18 cellular contexts compared by ENCODE assay signal in the genomic region with DNA sequence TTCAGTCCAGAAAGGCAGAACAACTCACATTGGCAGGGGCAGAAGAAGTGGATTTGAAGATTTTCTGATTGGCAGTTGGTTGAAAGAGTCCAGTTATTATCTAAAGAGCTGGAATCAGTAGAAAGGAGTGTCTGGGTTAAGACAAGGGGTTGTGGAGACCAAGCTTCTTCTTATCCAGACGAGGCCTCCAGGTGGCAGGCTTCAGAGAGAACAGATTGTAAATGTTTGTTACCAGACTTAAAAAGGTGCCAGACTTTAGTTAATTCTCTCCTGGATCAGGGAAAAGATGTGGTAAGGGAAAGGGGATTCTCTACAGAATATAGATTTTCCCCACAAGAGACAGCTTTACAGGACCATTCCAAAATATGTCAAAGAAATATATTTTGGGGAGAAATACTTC. TPM values are rescaled to one million over a fixed set of nuclear protein-coding genes. Genes with fewer than 3 reads are reported as not detected.
DNase-seq lines count a peak whose midpoint lies in the region; ATAC-seq and TF ChIP-seq lines count a peak whose summit lies in the region.
"Had no signal": no experiment of that assay in that cellular context is flagged by ENCODE, and none has a peak within 500 bp of the region (broad histone marks: within the 10 kb centered on the region; RNA-seq: fewer than 3 reads in every experiment).

No MANE protein-coding gene starts in this region.

- H3K4me3 ChIP-seq in BE2C (ENCODE audit: low read depth, low read length), result no peak overlapping the region
- H3K4me3 ChIP-seq in hepatocyte, result no peak overlapping the region
- H3K4me3 ChIP-seq: BLaER1, dorsolateral prefrontal cortex had no signal

- H3K27ac Mint-ChIP-seq in natural killer cell, result no peak overlapping the region
- H3K27ac Mint-ChIP-seq: activated naive CD8-positive, alpha-beta T cell treated with anti-CD3 and anti-CD28 coated beads, Interleukin-2, amount 50 U/mL, for 24 hours had no signal

- no peaks in the 10 kb centered on the region for H4K20me1 ChIP-seq in hepatocyte (ENCODE audit: insufficient read depth, poor library complexity, severe bottlenecking)
- H4K20me1 ChIP-seq: BLaER1 had no signal

- H3K9me3 ChIP-seq in BE2C (no peaks in the 10 kb centered on the region), hepatocyte (ENCODE audit: low read depth) (peaks cover 4% of the 10 kb centered on the region)

- H3K9me3 Mint-ChIP-seq in natural killer cell, result no peaks in the 10 kb centered on the region

- 26% methylated on average over 1 of the region's 1 CpG for WGBS in hepatocyte (ENCODE audit: low lambda C conversion rate, missing lambda C conversion rate)

- peak; percentile 40 for TF ChIP-seq CTCF in BE2C (IDR thresholded peaks at IDR 0.05; ENCODE audit: low read depth, low read length)
- TF ChIP-seq CTCF in VCaP (conservative IDR thresholded peaks at IDR 0.05), result peak; percentile 70
- peak; percentile 29 for TF ChIP-seq CTCF in hepatocyte (IDR thresholded peaks at IDR 0.05; ENCODE audit: poor library complexity)
- no peak for TF ChIP-seq CTCF in natural killer cell (IDR thresholded peaks at IDR 0.05)

- no peak for ATAC-seq in HG03439 (IDR thresholded peaks at IDR 0.05; ENCODE audit: unreplicated experiment)
- no peak for ATAC-seq in natural killer cell
- no peak for ATAC-seq in GM19467 (IDR thresholded peaks at IDR 0.05; ENCODE audit: unreplicated experiment)
- ATAC-seq: activated naive CD8-positive, alpha-beta T cell treated with anti-CD3 and anti-CD28 coated beads, Interleukin-2, amount 50 U/mL, for 24 hours; activated T-cell treated with anti-CD3 and anti-CD28 coated beads, Interleukin-2, amount 50 U/mL, for 4 hours had no signal

- no peak overlapping the region for H3K4me2 ChIP-seq in hepatocyte
- H3K4me2 ChIP-seq: BLaER1 had no signal

- H3K27me3 ChIP-seq in BE2C, result no peaks in the 10 kb centered on the region
- H3K27me3 ChIP-seq in hepatocyte, result no peaks in the 10 kb centered on the region
- H3K27me3 ChIP-seq: BLaER1, dorsolateral prefrontal cortex had no signal

- intact Hi-C loops in natural killer cell (cut with micrococcal nuclease), result no loop called here

- DNase-seq in BE2C, result no peak
- DNase-seq in HT-29 (ENCODE audit: low spot score), result peak; percentile 9
- DNase-seq in hepatocyte (ENCODE audit: low spot score), result peak; percentile 32
- DNase-seq in natural killer cell, result no peak
- DNase-seq in stimulated activated naive CD4-positive, alpha-beta T cell treated with Interleukin-2 at 50 U/mL for 16 hours (lab: John Stamatoyannopoulos, UW), result no peak
- DNase-seq: activated CD4-positive, alpha-beta T cell treated with anti-CD3 and anti-CD28 coated beads for 1 hour; activated naive CD8-positive, alpha-beta T cell treated with anti-CD3 and anti-CD28 coated beads, Interleukin-2, amount 50 U/mL, for 24 hours; activated T-cell treated with anti-CD3 and anti-CD28 coated beads, Interleukin-2, amount 50 U/mL, for 4 hours; dorsolateral prefrontal cortex; HCEC 1CT; kidney glomerular epithelial cell; naive B cell; NCI-H1105 treated with DMSO at 0.1 percent for 48 hours; NCI-H526 had no signal

- H3K9me2 ChIP-seq in hepatocyte (replicated peaks; ENCODE audit: insufficient read depth), result no peaks in the 10 kb centered on the region

- H3K36me3 Mint-ChIP-seq in natural killer cell, result no peaks in the 10 kb centered on the region

- no peak overlapping the region for H3K4me3 Mint-ChIP-seq in natural killer cell
- H3K4me3 Mint-ChIP-seq: activated naive CD8-positive, alpha-beta T cell treated with anti-CD3 and anti-CD28 coated beads, Interleukin-2, amount 50 U/mL, for 24 hours; activated T-cell treated with anti-CD3 and anti-CD28 coated beads, Interleukin-2, amount 50 U/mL, for 4 hours; naive B cell had no signal

- peaks cover 10% of the 10 kb centered on the region for H3K4me1 ChIP-seq in BE2C
- H3K4me1 ChIP-seq in hepatocyte (ENCODE audit: insufficient read depth), result peaks cover 14% of the 10 kb centered on the region

- H3K27ac ChIP-seq in VCaP (no peak overlapping the region; the same call in 1 of the 2 replicates), hepatocyte (no peak overlapping the region)
- H3K27ac ChIP-seq: BLaER1, dorsolateral prefrontal cortex had no signal

- H3K36me3 ChIP-seq in BE2C (no peaks in the 10 kb centered on the region), hepatocyte (replicated peaks; ENCODE audit: insufficient read depth, low read depth) (no peaks in the 10 kb centered on the region)
- H3K36me3 ChIP-seq: BLaER1 had no signal

- H3K4me1 Mint-ChIP-seq in natural killer cell, result peaks cover 0 to 4% of the 10 kb centered on the region in 2 donors
- H3K4me1 Mint-ChIP-seq: activated naive CD8-positive, alpha-beta T cell treated with anti-CD3 and anti-CD28 coated beads, Interleukin-2, amount 50 U/mL, for 24 hours; naive B cell had no signal

- H2AFZ ChIP-seq in hepatocyte, result no peak overlapping the region

- H3K79me2 ChIP-seq in hepatocyte, result no peaks in the 10 kb centered on the region

- H3K27me3 Mint-ChIP-seq in natural killer cell (ENCODE audit: low read depth in 2 of 2), result peaks cover 23 to 27% of the 10 kb centered on the region in 2 donors

RNA-seq across cellular contexts. Expression of a gene that starts 36.7 kb away (rescaled TPM):
- polyA plus RNA-seq in BE2C (2012; ENCODE audit: insufficient read depth, insufficient read length, low read depth), result not detected
- 1.9 and 2.3 TPM in 2 replicates for total RNA-seq in HT-29 (2014; rRNA removed; shearing (Covaris generic))
- total RNA-seq in hepatocyte, result 1.8 and 7.3 TPM in 2 replicates
- 1.6 and 4.6 TPM in 2 replicates for polyA plus RNA-seq in hepatocyte
- 1 to 10 TPM; 4.9 to 9.5 (median 8.3) TPM for total RNA-seq in natural killer cell

Comparison
In these comparisons a context has a peak if more than half of its experiments do, and no peak if none do; other contexts are left out.
1. DNase-seq: peak in HT-29 (single experiment) and hepatocyte (single experiment); none in BE2C (single experiment), natural killer cell (single experiment) and stimulated activated naive CD4-positive, alpha-beta T cell treated with Interleukin-2 at 50 U/mL for 16 hours (single experiment).